Comparison of ENCODE assay signal across 1 cellular context in genomic region chr22:44357296-44357961, GRCh38.
TF ChIP-seq lines count a peak whose summit lies in the region.

No MANE protein-coding gene starts in this region.

TF ChIP-seq in A549, 52 proteins besides CTCF, POLR2A, EP300 and RAD21:
- no peak for TF ChIP-seq HEYL (CRISPR knock-in tag; IDR thresholded peaks at IDR 0.05)
- TF ChIP-seq FOSL2 (IDR thresholded peaks at IDR 0.05) = no peak
- no peak for TF ChIP-seq FOSL2 (CRISPR knock-in tag; IDR thresholded peaks at IDR 0.05)
- no peak for TF ChIP-seq ZNF302 (CRISPR knock-in tag; IDR thresholded peaks at IDR 0.05)
- TF ChIP-seq MAZ (IDR thresholded peaks at IDR 0.05; ENCODE audit: borderline replicate concordance, low read depth, low read length) = no peak
- peak; percentile 72 for TF ChIP-seq ZFP36 (IDR thresholded peaks at IDR 0.05; ENCODE audit: borderline replicate concordance, partially characterized antibody)
- no peak for TF ChIP-seq CBX2 (IDR thresholded peaks at IDR 0.05; ENCODE audit: borderline replicate concordance, low read depth)
TF ChIP-seq in A549: peak in this region for 1.
